Comparison of ENCODE assay signal across 25 cellular contexts in the genomic region with DNA sequence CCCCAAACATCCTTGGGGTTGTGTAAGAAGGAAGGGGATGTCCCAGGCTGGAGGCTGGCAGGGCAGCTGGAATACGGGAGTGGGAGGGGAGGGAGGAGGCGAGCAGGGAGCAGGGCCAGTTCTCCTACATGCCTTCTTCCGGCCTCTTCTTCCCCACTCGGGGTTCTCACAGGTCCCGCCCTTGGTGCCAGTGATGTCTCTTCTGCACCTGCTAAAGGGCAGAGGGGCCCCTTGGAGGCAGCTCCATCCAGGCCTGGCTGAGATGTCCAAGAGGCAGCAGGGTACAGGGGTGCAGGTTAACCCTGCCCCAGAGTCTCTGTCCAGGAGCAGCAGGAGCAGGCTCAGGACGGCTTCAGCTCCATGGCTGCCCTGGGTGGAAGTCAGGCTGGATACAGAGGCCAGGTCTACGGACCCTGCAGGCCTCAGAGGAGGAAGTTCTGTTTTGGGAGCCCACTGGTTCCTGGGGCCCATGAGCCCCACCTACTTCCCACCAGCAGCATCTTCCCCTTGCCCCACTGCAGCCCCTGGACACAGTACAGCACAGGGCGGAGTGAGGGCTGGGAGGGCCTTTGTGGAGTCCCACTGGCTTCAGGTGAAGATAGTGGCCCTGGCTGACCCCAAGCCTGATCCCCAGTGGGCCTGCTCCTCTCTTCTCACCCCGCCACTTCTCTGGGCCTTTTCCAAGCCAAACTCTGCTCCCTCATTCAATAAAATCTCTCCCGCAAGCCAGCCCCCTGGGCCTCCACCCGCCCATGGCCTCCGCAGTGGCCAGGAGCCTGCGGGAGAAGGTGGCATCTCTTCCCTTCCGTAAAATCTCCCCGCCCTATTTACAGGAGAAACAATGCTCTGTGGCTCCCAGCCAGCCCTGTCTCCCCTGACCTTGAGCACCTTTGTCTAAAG.
"Had no signal": no experiment of that assay in that cellular context is flagged by ENCODE, and none has a peak within 500 bp of the region (broad histone marks: within the 10 kb centered on the region; RNA-seq: fewer than 3 reads in every experiment).

No MANE protein-coding gene starts in this region.

- H3K9me3 ChIP-seq: gastroesophageal sphincter, heart right ventricle, neutrophil, pancreas, stomach, suprapubic skin, tibial nerve, uterus had no signal

- H3K4me3 ChIP-seq: gastroesophageal sphincter, heart right ventricle, lung, pancreas, stomach, suprapubic skin, tibial nerve, uterus had no signal

- DNase-seq: activated B cell treated with CpG ODN at 0.5 μM for 24 hours; activated CD4-positive, alpha-beta T cell treated with anti-CD3 and anti-CD28 coated beads for 36 hours; activated CD4-positive, alpha-beta T cell treated with anti-CD3 and anti-CD28 coated beads, Interleukin-2, amount 50 U/mL, for 4 hours; activated CD8-positive, alpha-beta memory T cell treated with anti-CD3 and anti-CD28 coated beads, Interleukin-2, amount 50 U/mL, for 48 hours; activated naive CD4-positive, alpha-beta T cell; activated T-cell treated with anti-CD3 and anti-CD28 coated beads, Interleukin-2, amount 50 U/mL, for 4 hours; amniotic stem cell; naive thymus-derived CD4-positive, alpha-beta T cell; small intestine; stimulated activated CD4-positive, alpha-beta T cell treated with anti-CD3 and anti-CD28 coated beads, Interleukin-15, amount 100 ng/mL, for 24 hours; stomach; T-helper 17 cell; uterus had no signal

- H3K36me3 ChIP-seq: gastroesophageal sphincter, heart right ventricle, neutrophil, pancreas, stomach, suprapubic skin, tibial nerve, uterus had no signal

- ATAC-seq: activated CD4-positive, alpha-beta T cell treated with anti-CD3 and anti-CD28 coated beads for 36 hours; activated T-cell treated with anti-CD3 and anti-CD28 coated beads, Interleukin-2, amount 50 U/mL, for 4 hours; gastroesophageal sphincter; naive thymus-derived CD4-positive, alpha-beta T cell; pancreas; sciatic nerve; stimulated activated memory B cell treated with anti-CD40 and anti-IgM and Interleukin-4, amounts not matched to agents 10 μg/mL and 1 μg/mL and 100 μg/mL, for 72 hours; T-helper 17 cell had no signal

- FAIRE-seq: bronchial epithelial cell, keratinocyte, pancreas, small intestine had no signal

- H3K4me1 ChIP-seq: pancreas, uterus had no signal

- H3K27ac ChIP-seq: epithelial cell of prostate, gastroesophageal sphincter, heart right ventricle, neutrophil, pancreas, stomach, suprapubic skin, tibial nerve, uterus had no signal
